In the genomic region with DNA sequence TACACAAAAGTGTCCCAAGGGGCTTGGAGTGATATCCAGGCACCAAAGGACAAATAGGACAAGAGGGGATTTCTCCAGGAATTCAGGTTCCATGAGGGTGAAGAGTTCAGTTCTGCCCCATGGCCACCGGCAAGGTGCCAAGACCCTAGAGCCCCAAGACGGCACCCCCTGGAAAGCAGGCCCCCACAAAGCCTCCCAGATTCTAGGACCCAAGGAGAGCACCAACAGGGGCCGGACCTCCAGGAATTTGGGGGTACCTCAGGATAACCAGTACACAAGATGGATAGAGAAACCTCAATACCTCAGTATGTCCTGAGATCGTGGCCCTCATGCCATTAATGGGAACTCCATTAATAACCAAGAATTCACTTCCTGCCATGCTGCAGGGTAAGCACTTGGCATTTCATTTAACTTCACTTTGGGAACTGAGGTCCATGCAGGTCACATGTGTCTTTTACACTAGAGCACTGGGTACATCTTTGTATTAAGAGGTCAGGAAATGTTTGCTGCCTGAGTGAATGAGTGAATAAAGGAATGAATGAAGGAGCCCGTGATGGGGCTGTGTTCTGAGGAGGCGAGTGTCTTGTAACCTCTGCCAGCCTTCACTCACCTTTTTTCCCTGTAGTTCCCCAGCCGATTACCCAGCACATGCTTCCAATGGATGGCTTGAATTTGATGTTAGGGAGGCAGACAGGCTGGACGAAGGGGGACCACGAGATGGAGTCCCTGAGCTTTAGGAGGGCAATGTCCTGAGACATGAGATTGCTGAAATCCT, we compare ENCODE assay signal across 2 cellular contexts.
TF ChIP-seq lines count a peak whose summit lies in the region.

No MANE protein-coding gene starts in this region.

TF ChIP-seq in GM23338, 12 proteins besides CTCF, POLR2A, EP300 and RAD21 (continues in another document):
- no peak for TF ChIP-seq JUNB (IDR thresholded peaks at IDR 0.05; ENCODE audit: unreplicated experiment)
- TF ChIP-seq, protein P1, sequence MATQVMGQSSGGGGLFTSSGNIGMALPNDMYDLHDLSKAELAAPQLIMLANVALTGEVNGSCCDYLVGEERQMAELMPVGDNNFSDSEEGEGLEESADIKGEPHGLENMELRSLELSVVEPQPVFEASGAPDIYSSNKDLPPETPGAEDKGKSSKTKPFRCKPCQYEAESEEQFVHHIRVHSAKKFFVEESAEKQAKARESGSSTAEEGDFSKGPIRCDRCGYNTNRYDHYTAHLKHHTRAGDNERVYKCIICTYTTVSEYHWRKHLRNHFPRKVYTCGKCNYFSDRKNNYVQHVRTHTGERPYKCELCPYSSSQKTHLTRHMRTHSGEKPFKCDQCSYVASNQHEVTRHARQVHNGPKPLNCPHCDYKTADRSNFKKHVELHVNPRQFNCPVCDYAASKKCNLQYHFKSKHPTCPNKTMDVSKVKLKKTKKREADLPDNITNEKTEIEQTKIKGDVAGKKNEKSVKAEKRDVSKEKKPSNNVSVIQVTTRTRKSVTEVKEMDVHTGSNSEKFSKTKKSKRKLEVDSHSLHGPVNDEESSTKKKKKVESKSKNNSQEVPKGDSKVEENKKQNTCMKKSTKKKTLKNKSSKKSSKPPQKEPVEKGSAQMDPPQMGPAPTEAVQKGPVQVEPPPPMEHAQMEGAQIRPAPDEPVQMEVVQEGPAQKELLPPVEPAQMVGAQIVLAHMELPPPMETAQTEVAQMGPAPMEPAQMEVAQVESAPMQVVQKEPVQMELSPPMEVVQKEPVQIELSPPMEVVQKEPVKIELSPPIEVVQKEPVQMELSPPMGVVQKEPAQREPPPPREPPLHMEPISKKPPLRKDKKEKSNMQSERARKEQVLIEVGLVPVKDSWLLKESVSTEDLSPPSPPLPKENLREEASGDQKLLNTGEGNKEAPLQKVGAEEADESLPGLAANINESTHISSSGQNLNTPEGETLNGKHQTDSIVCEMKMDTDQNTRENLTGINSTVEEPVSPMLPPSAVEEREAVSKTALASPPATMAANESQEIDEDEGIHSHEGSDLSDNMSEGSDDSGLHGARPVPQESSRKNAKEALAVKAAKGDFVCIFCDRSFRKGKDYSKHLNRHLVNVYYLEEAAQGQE (IDR thresholded peaks at IDR 0.05; ENCODE audit: unreplicated experiment), result no peak
- TF ChIP-seq, protein P2, sequence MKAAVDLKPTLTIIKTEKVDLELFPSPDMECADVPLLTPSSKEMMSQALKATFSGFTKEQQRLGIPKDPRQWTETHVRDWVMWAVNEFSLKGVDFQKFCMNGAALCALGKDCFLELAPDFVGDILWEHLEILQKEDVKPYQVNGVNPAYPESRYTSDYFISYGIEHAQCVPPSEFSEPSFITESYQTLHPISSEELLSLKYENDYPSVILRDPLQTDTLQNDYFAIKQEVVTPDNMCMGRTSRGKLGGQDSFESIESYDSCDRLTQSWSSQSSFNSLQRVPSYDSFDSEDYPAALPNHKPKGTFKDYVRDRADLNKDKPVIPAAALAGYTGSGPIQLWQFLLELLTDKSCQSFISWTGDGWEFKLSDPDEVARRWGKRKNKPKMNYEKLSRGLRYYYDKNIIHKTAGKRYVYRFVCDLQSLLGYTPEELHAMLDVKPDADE (IDR thresholded peaks at IDR 0.05), result no peak
- no peak for TF ChIP-seq CREB1 (CRISPR knock-in tag; IDR thresholded peaks at IDR 0.05; ENCODE audit: low read depth)
- no peak for TF ChIP-seq NANOG (IDR thresholded peaks at IDR 0.05; ENCODE audit: borderline replicate concordance)
- TF ChIP-seq ZNF114 (CRISPR knock-in tag; IDR thresholded peaks at IDR 0.05), result no peak
- no peak for TF ChIP-seq ZNF462 (CRISPR knock-in tag; IDR thresholded peaks at IDR 0.05)

TF ChIP-seq in GM12878, 131 proteins besides CTCF, POLR2A, EP300 and RAD21:
- TF ChIP-seq GABPA (IDR thresholded peaks at IDR 0.05; ENCODE audit: low read depth) (no peak), PAX5 (IDR thresholded peaks at IDR 0.05; ENCODE audit: borderline replicate concordance, low read depth, low read length) (no peak)
